Comparison of ENCODE assay signal across 11 cellular contexts in genomic region chr17:10617120-10617505, GRCh38.
"Had no signal": no experiment of that assay in that cellular context is flagged by ENCODE, and none has a peak within 500 bp of the region (broad histone marks: within the 10 kb centered on the region; RNA-seq: fewer than 3 reads in every experiment).

No MANE protein-coding gene starts in this region.

- H3K4me1 ChIP-seq: testis had no signal

- H3K9me3 ChIP-seq: heart right ventricle, mucosa of descending colon, testis, tibial nerve had no signal

- H3K4me2 ChIP-seq: smooth muscle cell had no signal

- H3K4me1 Mint-ChIP-seq: stimulated activated memory B cell treated with anti-CD40 and anti-IgM and Interleukin-4, amounts not matched to agents 10 μg/mL and 1 μg/mL and 100 μg/mL, for 72 hours; stimulated activated naive CD8-positive, alpha-beta T cell treated with anti-CD3 and anti-CD28 coated beads, Interleukin-15, amount 100 ng/mL, for 72 hours had no signal

- DNase-seq: cerebellar nuclear complex had no signal

- H3K36me3 ChIP-seq: heart right ventricle, tibial nerve had no signal

- H3K27me3 ChIP-seq: testis, tibial nerve had no signal

- H3K9me3 Mint-ChIP-seq: dendritic cell treated with granulocyte-macrophage colony-stimulating factor and Interleukin-4, amounts not matched to agents 40 ng/mL and 50 ng/mL, for 4 days; endodermal cell; natural killer cell; stimulated activated memory B cell treated with anti-CD40 and anti-IgM and Interleukin-4, amounts not matched to agents 10 μg/mL and 1 μg/mL and 100 μg/mL, for 72 hours; stimulated activated naive CD8-positive, alpha-beta T cell treated with anti-CD3 and anti-CD28 coated beads, Interleukin-15, amount 100 ng/mL, for 72 hours had no signal

- H3K27me3 Mint-ChIP-seq: dendritic cell treated with granulocyte-macrophage colony-stimulating factor and Interleukin-4, amounts not matched to agents 40 ng/mL and 50 ng/mL, for 4 days had no signal

- H3K27ac ChIP-seq: heart right ventricle, testis, tibial nerve had no signal

- H3K27ac Mint-ChIP-seq: dendritic cell treated with granulocyte-macrophage colony-stimulating factor and Interleukin-4, amounts not matched to agents 40 ng/mL and 50 ng/mL, for 4 days; natural killer cell; stimulated activated memory B cell treated with anti-CD40 and anti-IgM and Interleukin-4, amounts not matched to agents 10 μg/mL and 1 μg/mL and 100 μg/mL, for 72 hours; stimulated activated naive CD8-positive, alpha-beta T cell treated with anti-CD3 and anti-CD28 coated beads, Interleukin-15, amount 100 ng/mL, for 72 hours had no signal

- H3K36me3 Mint-ChIP-seq: natural killer cell; stimulated activated memory B cell treated with anti-CD40 and anti-IgM and Interleukin-4, amounts not matched to agents 10 μg/mL and 1 μg/mL and 100 μg/mL, for 72 hours had no signal

- H3K4me3 ChIP-seq: heart right ventricle, mucosa of descending colon, smooth muscle cell, testis, tibial nerve had no signal

- H3K4me3 Mint-ChIP-seq: dendritic cell treated with granulocyte-macrophage colony-stimulating factor and Interleukin-4, amounts not matched to agents 40 ng/mL and 50 ng/mL, for 4 days; endodermal cell; natural killer cell; stimulated activated memory B cell treated with anti-CD40 and anti-IgM and Interleukin-4, amounts not matched to agents 10 μg/mL and 1 μg/mL and 100 μg/mL, for 72 hours; stimulated activated naive CD8-positive, alpha-beta T cell treated with anti-CD3 and anti-CD28 coated beads, Interleukin-15, amount 100 ng/mL, for 72 hours had no signal
